7 cellular contexts compared by ENCODE assay signal in genomic region chr12:89708793-89709156, GRCh38. TPM values are rescaled to one million over a fixed set of nuclear protein-coding genes. Genes with fewer than 3 reads are reported as not detected.
DNase-seq lines count a peak whose midpoint lies in the region; ATAC-seq, FAIRE-seq and TF ChIP-seq lines count a peak whose summit lies in the region.

Gene ATP2B1 (minus strand): TSS chr12:89708838. CDS start chr12:89655886, 52,952 bp downstream.

- peak; percentile 62 for DNase-seq in GM18507 (ENCODE audit: extremely low spot score, insufficient read length, low read depth)
- DNase-seq in NCI-H2029 (lab: John Stamatoyannopoulos, UW): peak; percentile 83
- peak; percentile 86 for DNase-seq in UCSD-AML1 (lab: John Stamatoyannopoulos, UW; ENCODE audit: unreplicated experiment)

- FAIRE-seq in GM18507 (lab: Jason Lieb, UNC): no peak

- H3K27me3 Mint-ChIP-seq in brain: peaks cover 45% of the 10 kb centered on the region

- peak; percentile 45 for ATAC-seq in HG02884 (IDR thresholded peaks at IDR 0.05; ENCODE audit: unreplicated experiment)

- H3K9ac ChIP-seq in iPS-15b (ENCODE audit: low read depth, low read length): peak within 1 kb of the TSS; percentile 47
- H3K9ac ChIP-seq in skeletal muscle tissue (ENCODE audit: low read depth in 1 of 3, low read length in 3 of 3): peak within 1 kb of the TSS; percentile 85 to 99 (median 94)

- H3K9me3 ChIP-seq in iPS-15b (ENCODE audit: control insufficient read depth, insufficient read depth, low read length) (no peaks in the 10 kb centered on the region), skeletal muscle tissue (ENCODE audit: control insufficient read depth in 3 of 3, low read length in 3 of 3) (no peaks in the 10 kb centered on the region)

- no peak for TF ChIP-seq CTCF in brain (conservative IDR thresholded peaks at IDR 0.05)

- H3K27ac ChIP-seq in skeletal muscle tissue (ENCODE audit: low read depth, low read length): peak within 1 kb of the TSS; percentile 98

- peaks cover 41% of the 10 kb centered on the region for H3K27me3 ChIP-seq in iPS-15b (ENCODE audit: control insufficient read depth, insufficient read depth, low read length)
- H3K27me3 ChIP-seq in skeletal muscle tissue (ENCODE audit: control insufficient read depth in 3 of 3, insufficient read depth in 3 of 3, low read length in 3 of 3): no peaks in the 10 kb centered on the region

- no peaks in the 10 kb centered on the region for H3K36me3 Mint-ChIP-seq in brain

- H3K9me3 Mint-ChIP-seq in brain: peaks cover 0 to 9% (median 3%) of the 10 kb centered on the region in 5 experiments

- peak within 1 kb of the TSS; percentile 88 for H3K4me3 ChIP-seq in iPS-15b (ENCODE audit: low read depth, low read length)
- H3K4me3 ChIP-seq in skeletal muscle tissue (ENCODE audit: low read length in 3 of 3): peak within 1 kb of the TSS; percentile 82 to 93 (median 92)

- H3K36me3 ChIP-seq in iPS-15b (ENCODE audit: control insufficient read depth, insufficient read depth, low read length) (no peaks in the 10 kb centered on the region), skeletal muscle tissue (ENCODE audit: control insufficient read depth in 3 of 3, insufficient read depth in 3 of 3, low read length in 3 of 3) (peaks cover 0 to 2% (median 0%) of the 10 kb centered on the region in 3 donors)

- peaks cover 44% of the 10 kb centered on the region for H3K4me1 Mint-ChIP-seq in brain

- H3K4me1 ChIP-seq in iPS-15b (ENCODE audit: control insufficient read depth, insufficient read depth, low read length): peaks cover 3% of the 10 kb centered on the region
- peaks cover 7 to 20% (median 15%) of the 10 kb centered on the region in 3 donors for H3K4me1 ChIP-seq in skeletal muscle tissue (ENCODE audit: control insufficient read depth in 3 of 3, insufficient read depth in 3 of 3, low read length in 3 of 3)

- peak within 1 kb of the TSS; percentile 93 to 97 (median 96) for H3K4me3 Mint-ChIP-seq in brain

- peak within 1 kb of the TSS; percentile 90 to 98 (median 93) for H3K27ac Mint-ChIP-seq in brain

RNA-seq across cellular contexts. Expression of gene ATP2B1, which starts in this region (rescaled TPM):
- polyA plus RNA-seq in brain (ENCODE audit: insufficient read depth, low read depth, low replicate concordance): 12.0 TPM
- total RNA-seq in skeletal muscle tissue: 127 TPM

Comparison
In these comparisons a context has a peak if more than half of its experiments do, and no peak if none do; other contexts are left out.
1. Peak in every context shown above with its lines: DNase-seq, ATAC-seq, H3K4me3 ChIP-seq and H3K27ac ChIP-seq.